ENCODE assay signal across 8 cellular contexts in the genomic region with DNA sequence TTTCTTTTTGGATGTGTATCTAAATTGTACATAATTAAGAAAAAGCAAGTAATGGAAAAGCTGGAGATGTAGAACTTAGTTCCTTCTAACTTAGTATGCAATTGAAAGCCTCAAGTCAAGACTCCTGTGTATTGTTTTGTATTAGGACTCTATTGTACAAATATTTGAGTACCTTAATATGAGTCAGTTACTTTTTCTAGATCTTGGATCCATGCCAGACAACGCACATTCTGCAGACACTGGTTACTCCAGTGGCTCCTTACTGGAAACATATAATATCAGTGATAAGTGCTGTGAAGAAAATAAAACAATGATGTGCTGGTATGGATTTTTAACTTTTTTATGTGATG. TPM values are rescaled to one million over a fixed set of nuclear protein-coding genes. Genes with fewer than 3 reads are reported as not detected.
A peak's percentile ranks its signal among the peaks of the same experiment; 100 is the strongest.
DNase-seq lines count a peak whose midpoint lies in the region; ATAC-seq, FAIRE-seq and TF ChIP-seq lines count a peak whose summit lies in the region.

No MANE protein-coding gene starts in this region.

- H3K27me3 ChIP-seq in small intestine (ENCODE audit: control insufficient read depth in 2 of 2, insufficient read depth in 2 of 2, low read length in 2 of 2) = no peaks in the 10 kb centered on the region

- peak overlapping the region; percentile 98 for H3K4me3 Mint-ChIP-seq in activated T-cell treated with anti-CD3 and anti-CD28 coated beads, Interleukin-2, amount 50 U/mL, for 4 hours

- no peaks in the 10 kb centered on the region for H3K36me3 ChIP-seq in small intestine (ENCODE audit: control insufficient read depth in 2 of 2, insufficient read depth in 2 of 2, low read length in 2 of 2)

- no peak for TF ChIP-seq CTCF in NB4 (IDR thresholded peaks at IDR 0.05; ENCODE audit: low read depth, low read length)

- H3K9me3 Mint-ChIP-seq in activated T-cell treated with anti-CD3 and anti-CD28 coated beads, Interleukin-2, amount 50 U/mL, for 4 hours = no peaks in the 10 kb centered on the region

- DNase-seq in NCI-H510A treated with DMSO at 0.1 percent for 48 hours (lab: John Stamatoyannopoulos, UW) = peak; percentile 39
- no peak for DNase-seq in NCI-H510A (lab: John Stamatoyannopoulos, UW)
- DNase-seq in NB4 (ENCODE audit: low read depth) = peak; percentile 64
- DNase-seq in activated T-cell treated with anti-CD3 and anti-CD28 coated beads, Interleukin-2, amount 50 U/mL, for 4 hours = no peak
- peak; percentile 84 for DNase-seq in glomerular visceral epithelial cell (ENCODE audit: extremely low spot score)
- DNase-seq in small intestine = peak; percentile 57
- DNase-seq in GDM1 (lab: John Stamatoyannopoulos, UW) = no peak
- no peak for DNase-seq in activated CD4-positive, CD25-positive, alpha-beta regulatory T cell treated with anti-CD3 and anti-CD28 coated beads, Interleukin-2, amount 50 U/mL, for 72 hours

- no peaks in the 10 kb centered on the region for H3K9me3 ChIP-seq in small intestine (ENCODE audit: control insufficient read depth, low read depth)

- H3K4me3 ChIP-seq in NB4 (ENCODE audit: low read depth, low read length) (peak overlapping the region; percentile 87), small intestine (ENCODE audit: low read depth in 1 of 2, low read length in 2 of 2) (peak overlapping the region; percentile 22 to 28)

- FAIRE-seq in small intestine (lab: Jason Lieb, UNC) = peak; percentile 62

- H3K27me3 Mint-ChIP-seq in activated T-cell treated with anti-CD3 and anti-CD28 coated beads, Interleukin-2, amount 50 U/mL, for 4 hours (ENCODE audit: low read depth) = no peaks in the 10 kb centered on the region

- H3K36me3 Mint-ChIP-seq in activated T-cell treated with anti-CD3 and anti-CD28 coated beads, Interleukin-2, amount 50 U/mL, for 4 hours (ENCODE audit: insufficient read depth) = peaks cover 5% of the 10 kb centered on the region

- no peak for TF ChIP-seq POLR2A in NB4 (IDR thresholded peaks at IDR 0.05; ENCODE audit: extremely low read depth, insufficient read length)

- no peaks in the 10 kb centered on the region for H3K4me1 ChIP-seq in small intestine (ENCODE audit: control insufficient read depth in 2 of 2, insufficient read depth in 1 of 2, low read depth in 1 of 2, low read length in 1 of 2)

- H3K4me1 Mint-ChIP-seq in activated T-cell treated with anti-CD3 and anti-CD28 coated beads, Interleukin-2, amount 50 U/mL, for 4 hours (ENCODE audit: low read depth) = peaks cover 38% of the 10 kb centered on the region

- WGBS in small intestine, 3 donors = 0 to 4% (median 0%) methylated on average over 1 of the region's 1 CpG

- peak overlapping the region; percentile 41 to 45 for H3K27ac ChIP-seq in small intestine (ENCODE audit: low read depth in 1 of 2, low read length in 1 of 2)

- no peak for ATAC-seq in activated T-cell treated with anti-CD3 and anti-CD28 coated beads, Interleukin-2, amount 50 U/mL, for 4 hours

RNA-seq across cellular contexts. Expression of a gene that starts 1.5 kb away (rescaled TPM):
- total RNA-seq in activated T-cell treated with anti-CD3 and anti-CD28 coated beads, Interleukin-2, amount 50 U/mL, for 4 hours = 10 to 100 TPM; 17.1 to 21.2 (median 17.8) TPM
- 10 to 100 TPM in 1 of 3 donors, 1 to 10 TPM in 1, under 1 TPM in 1; 0.89 to 13.3 (median 1.4) TPM for polyA plus RNA-seq in small intestine

Comparison
In these comparisons a context has a peak if more than half of its experiments do, and no peak if none do; other contexts are left out.
1. DNase-seq: peak in NCI-H510A treated with DMSO at 0.1 percent for 48 hours (single experiment), NB4 (single experiment), glomerular visceral epithelial cell (single experiment) and small intestine (single experiment); none in NCI-H510A (single experiment), activated T-cell treated with anti-CD3 and anti-CD28 coated beads, Interleukin-2, amount 50 U/mL, for 4 hours (single experiment), GDM1 (single experiment) and activated CD4-positive, CD25-positive, alpha-beta regulatory T cell treated with anti-CD3 and anti-CD28 coated beads, Interleukin-2, amount 50 U/mL, for 72 hours (single experiment).